ENCODE assay signal across 8 cellular contexts in the genomic region with DNA sequence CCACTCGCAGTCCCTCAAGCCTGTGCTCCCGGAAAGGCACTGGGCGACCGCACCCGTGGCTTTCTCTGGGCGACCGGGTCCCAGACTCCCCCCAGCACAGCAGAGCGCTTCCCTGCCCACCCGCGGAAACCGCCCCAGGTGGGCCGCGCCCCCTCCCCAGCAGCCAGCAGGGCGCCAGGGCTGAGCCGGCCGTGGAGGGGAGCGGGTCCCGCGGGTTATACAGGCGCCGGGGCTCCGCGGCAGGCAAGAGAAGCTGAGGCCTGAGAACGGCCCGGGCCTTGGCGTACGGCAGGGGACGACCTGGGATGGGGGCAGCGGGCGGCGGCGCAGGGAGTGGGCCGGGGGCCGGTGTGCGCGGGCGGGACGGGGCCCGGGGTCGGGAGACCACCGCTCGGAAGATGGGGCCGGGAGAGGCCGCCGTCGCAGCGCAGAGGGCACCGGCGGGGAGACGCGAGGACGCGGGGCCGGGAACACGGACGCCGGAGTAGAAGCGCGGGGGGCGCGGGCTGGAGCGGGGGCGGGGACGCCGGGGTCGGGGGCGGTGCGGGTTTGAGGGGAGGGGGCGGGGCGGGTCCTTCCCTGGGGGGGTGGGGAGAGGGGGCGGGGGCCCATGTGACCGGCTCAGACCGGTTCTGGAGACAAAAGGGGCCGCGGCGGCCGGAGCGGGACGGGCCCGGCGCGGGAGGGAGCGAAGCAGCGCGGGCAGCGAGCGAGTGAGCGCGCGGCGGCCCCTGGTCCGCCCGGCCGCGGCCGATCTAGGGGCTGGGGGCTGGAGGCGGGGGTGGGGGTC. TPM values are rescaled to one million over a fixed set of nuclear protein-coding genes. Genes with fewer than 3 reads are reported as not detected.
DNase-seq lines count a peak whose midpoint lies in the region; ATAC-seq and TF ChIP-seq lines count a peak whose summit lies in the region.

A gene with protein sequence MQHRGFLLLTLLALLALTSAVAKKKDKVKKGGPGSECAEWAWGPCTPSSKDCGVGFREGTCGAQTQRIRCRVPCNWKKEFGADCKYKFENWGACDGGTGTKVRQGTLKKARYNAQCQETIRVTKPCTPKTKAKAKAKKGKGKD (plus strand): TSS at position 624 of the 790 bp plus-strand sequence. CDS start 389 bp downstream, outside the sequence.

- no peaks in the 10 kb centered on the region for H3K27me3 ChIP-seq in A673 (replicated peaks; ENCODE audit: insufficient read depth, low read depth, low read length, poor library complexity)
- no peaks in the 10 kb centered on the region for H3K27me3 ChIP-seq in RWPE2 (ENCODE audit: insufficient read depth, poor library complexity, severe bottlenecking)
- H3K27me3 ChIP-seq in naive thymus-derived CD4-positive, alpha-beta T cell (ENCODE audit: control insufficient read depth in 2 of 2, insufficient read depth in 2 of 2, low read length in 2 of 2) = peaks cover 0 to 4% of the 10 kb centered on the region in 2 donors

- peak; percentile 34 for ATAC-seq in GM18511 (IDR thresholded peaks at IDR 0.05; ENCODE audit: unreplicated experiment)
- peak; percentile 24 for ATAC-seq in RWPE2 (ENCODE audit: low read depth)
- peak; percentile 15 for ATAC-seq in naive thymus-derived CD4-positive, alpha-beta T cell
- no peak for ATAC-seq in HG03108 (IDR thresholded peaks at IDR 0.05; ENCODE audit: unreplicated experiment)
- ATAC-seq in HG02938 (IDR thresholded peaks at IDR 0.05; ENCODE audit: unreplicated experiment) = no peak

- H3K27me3 Mint-ChIP-seq in naive thymus-derived CD4-positive, alpha-beta T cell = peaks cover 6 to 29% (median 13%) of the 10 kb centered on the region in 5 donors

- H3K36me3 Mint-ChIP-seq in naive thymus-derived CD4-positive, alpha-beta T cell = peaks cover 0 to 18% (median 6%) of the 10 kb centered on the region in 5 donors

- peak within 1 kb of the TSS; percentile 74 to 87 (median 80) for H3K4me3 Mint-ChIP-seq in naive thymus-derived CD4-positive, alpha-beta T cell

- H3K4me1 ChIP-seq in A673 (ENCODE audit: insufficient read depth, low read length, poor library complexity, severe bottlenecking) (peaks cover 24% of the 10 kb centered on the region), RWPE2 (ENCODE audit: insufficient read depth, poor library complexity, severe bottlenecking) (no peaks in the 10 kb centered on the region)
- peaks cover 8% of the 10 kb centered on the region in 2 donors for H3K4me1 ChIP-seq in naive thymus-derived CD4-positive, alpha-beta T cell (ENCODE audit: control insufficient read depth in 2 of 2, insufficient read depth in 2 of 2, low read length in 2 of 2)

- H3K36me3 ChIP-seq in A673 (ENCODE audit: insufficient read depth, low read length, poor library complexity, severe bottlenecking) (peaks cover 18% of the 10 kb centered on the region), RWPE2 (ENCODE audit: low read depth) (0 out of 2 replicates have a peak, but pooled peaks cover 7% of the 10 kb centered on the region)
- H3K36me3 ChIP-seq in naive thymus-derived CD4-positive, alpha-beta T cell (ENCODE audit: control insufficient read depth in 2 of 3, insufficient read depth in 3 of 3, low read length in 3 of 3) = peaks cover 0 to 26% (median 0%) of the 10 kb centered on the region in 3 experiments

- DNase-seq in A673 (ENCODE audit: low spot score) (peak; percentile 63), RWPE2 (ENCODE audit: low spot score) (no peak), epithelial cell of proximal tubule (ENCODE audit: low read depth) (no peak), NOMO-1 treated with DMSO at 0.1 percent for 48 hours (lab: John Stamatoyannopoulos, UW; ENCODE audit: unreplicated experiment) (no peak)
- peak in 1 of 9 donors; percentile 46 for DNase-seq in naive thymus-derived CD4-positive, alpha-beta T cell

- H3K9me3 Mint-ChIP-seq in naive thymus-derived CD4-positive, alpha-beta T cell = peaks cover 0 to 4% (median 0%) of the 10 kb centered on the region in 11 donors

- H3K4me3 ChIP-seq in A673 (ENCODE audit: low read depth, low read length, poor library complexity, severe bottlenecking) = peak within 1 kb of the TSS; percentile 62
- H3K4me3 ChIP-seq in RWPE2 (ENCODE audit: severe bottlenecking) = peak within 1 kb of the TSS; percentile 55
- H3K4me3 ChIP-seq in epithelial cell of proximal tubule (ENCODE audit: low read depth, low read length) = peak within 1 kb of the TSS; percentile 62
- H3K4me3 ChIP-seq in naive thymus-derived CD4-positive, alpha-beta T cell (ENCODE audit: low read length) = peak within 1 kb of the TSS; percentile 67

- no peaks in the 10 kb centered on the region for H3K9me3 ChIP-seq in A673 (ENCODE audit: low read depth, low read length, poor library complexity, severe bottlenecking)
- no peaks in the 10 kb centered on the region for H3K9me3 ChIP-seq in RWPE2 (ENCODE audit: severe bottlenecking)
- H3K9me3 ChIP-seq in naive thymus-derived CD4-positive, alpha-beta T cell (ENCODE audit: control insufficient read depth in 2 of 3, low read length in 3 of 3) = no peaks in the 10 kb centered on the region

- POLR2A ChIA-PET in A673 (lab: Charles Lee; ENCODE audit: low non-redundant PET) = no interaction called here
- POLR2A ChIA-PET in naive thymus-derived CD4-positive, alpha-beta T cell (lab: Charles Lee) = interaction anchor here (1.0 kb wide), 1 partner anchor 33 kb away, joined by 3 read pairs; a partner anchor contains a TSS

- CTCF ChIA-PET in A673 (lab: Charles Lee) = interaction anchor here (0.7 to 1.3 kb wide), 3 partner anchors 11 to 465 kb away, joined by 3 to 13 read pairs (median 3); no protein-coding TSS in a partner anchor
- CTCF ChIA-PET in naive thymus-derived CD4-positive, alpha-beta T cell (lab: Charles Lee) = no interaction called here

- peak within 1 kb of the TSS in 5 of 9 donors; percentile 63 to 82 (median 75) for H3K27ac Mint-ChIP-seq in naive thymus-derived CD4-positive, alpha-beta T cell

- intact Hi-C loops in A673 (cut with micrococcal nuclease; ENCODE audit: unreplicated experiment) = loop anchor here (10.0 kb wide), 3 partner anchors 344 to 974 kb away; a partner anchor contains a TSS
- intact Hi-C loops in naive thymus-derived CD4-positive, alpha-beta T cell (cut with micrococcal nuclease) = loop anchor here (5.0 to 10.0 kb wide), 2 partner anchors 34 to 294 kb away; a partner anchor contains a TSS

- peaks cover 4 to 13% (median 10%) of the 10 kb centered on the region in 7 donors for H3K4me1 Mint-ChIP-seq in naive thymus-derived CD4-positive, alpha-beta T cell

- peak within 1 kb of the TSS; percentile 80 for H3K27ac ChIP-seq in A673 (ENCODE audit: low read depth, low read length, poor library complexity, severe bottlenecking)
- H3K27ac ChIP-seq in RWPE2 (ENCODE audit: poor library complexity, severe bottlenecking) = peak within 1 kb of the TSS; percentile 34
- peak within 1 kb of the TSS; percentile 75 for H3K27ac ChIP-seq in naive thymus-derived CD4-positive, alpha-beta T cell (ENCODE audit: low read depth, low read length)

- no TSS peak for BruUV-seq in A673 (replicated peaks; lab: Mats Ljungman, UMichigan)

- TF ChIP-seq CTCF in A673 (conservative IDR thresholded peaks at IDR 0.05; ENCODE audit: low read depth, low read length) (no peak), RWPE2 (IDR thresholded peaks at IDR 0.05; ENCODE audit: poor library complexity, severe bottlenecking) (no peak), epithelial cell of proximal tubule (conservative IDR thresholded peaks at IDR 0.05; ENCODE audit: low read depth, low read length) (no peak)

RNA-seq across cellular contexts. Expression of the gene that starts here (rescaled TPM):
- total RNA-seq in A673 (2021) (252 and 397 TPM in 2 replicates), epithelial cell of proximal tubule (345 and 604 TPM in 2 replicates)
- total RNA-seq in naive thymus-derived CD4-positive, alpha-beta T cell = 10 to 100 TPM in 2 of 5 experiments, 1 to 10 TPM in 3; 4.9 to 13.5 (median 8.8) TPM
- polyA plus RNA-seq in naive thymus-derived CD4-positive, alpha-beta T cell = under 1 TPM in 1 of 2 donors, not detected in 1; 0.35 TPM

Comparison
In these comparisons a context has a peak if more than half of its experiments do, and no peak if none do; other contexts are left out.
1. RNA of the gene that starts here (total RNA-seq): 345 to 604 TPM in epithelial cell of proximal tubule and 252 to 397 TPM in A673; 4.9 to 13.5 TPM in naive thymus-derived CD4-positive, alpha-beta T cell; every median in the first group is over 10 times any median in the second.
2. ATAC-seq: peak in GM18511 (single experiment), RWPE2 (single experiment) and naive thymus-derived CD4-positive, alpha-beta T cell (single experiment); none in HG03108 (single experiment) and HG02938 (single experiment).
3. Peak in every context shown above with its lines, with median percentiles within 50 percentile points of each other: H3K27ac ChIP-seq and H3K4me3 ChIP-seq.